8 cellular contexts compared by ENCODE assay signal in genomic region chr4:118424062-118424461, GRCh38.
DNase-seq lines count a peak whose midpoint lies in the region; TF ChIP-seq lines count a peak whose summit lies in the region.
"Not testable (repeated sequence)": the region's sequence is repeated elsewhere in the genome, so short reads cannot be mapped to it uniquely, and the experiment has no call there.

No MANE protein-coding gene starts in this region.

- H3K4me3 ChIP-seq in Caco-2 (ENCODE audit: low read depth, low read length); Karpas-422 (ENCODE audit: low read length); OCI-LY1 (ENCODE audit: low read depth, low read length, poor library complexity, severe bottlenecking): not testable (repeated sequence)

- CTCF ChIA-PET in Caco-2 (lab: Charles Lee), result interaction anchor here (0.6 kb wide), 2 partner anchors 10 to 261 kb away, joined by 3 to 5 read pairs; partner anchors contain the start of gene METTL14
- CTCF ChIA-PET in activated CD4-positive, alpha-beta T cell treated with anti-CD3 and anti-CD28 coated beads, Interleukin-2, amount 10 ng/mL, durations not matched to agents 7 days and 5 days (lab: Charles Lee), result interaction anchor here (0.7 kb wide), 1 partner anchor 8 kb away, joined by 3 read pairs; no protein-coding TSS in a partner anchor

- not testable (repeated sequence) for H3K9me2 ChIP-seq in Karpas-422 (replicated peaks; ENCODE audit: insufficient read depth, low read length); OCI-LY1 (ENCODE audit: low read depth, low read length)

- H3K9ac ChIP-seq in Karpas-422 (ENCODE audit: low read length); OCI-LY1 (ENCODE audit: low read length): not testable (repeated sequence)

- DNase-seq in Caco-2, result peak; percentile 47 to 48
- peak; percentile 70 for DNase-seq in Karpas-422
- peak; percentile 59 for DNase-seq in activated CD4-positive, alpha-beta T cell treated with anti-CD3 and anti-CD28 coated beads, Interleukin-2, amount 10 ng/mL, durations not matched to agents 7 days and 5 days
- peak; percentile 73 for DNase-seq in astrocyte of the hippocampus (ENCODE audit: low read depth, low spot score)
- peak; percentile 79 for DNase-seq in glutamatergic neuron
- DNase-seq in stimulated activated CD8-positive, alpha-beta memory T cell treated with anti-CD3 and anti-CD28 coated beads, Interleukin-2, amount 100 ng/mL, for 48 hours (ENCODE audit: low read depth in 2 of 2), result peak; percentile 23 to 30

- not testable (repeated sequence) for H3K27me3 ChIP-seq in Caco-2 (replicated peaks; ENCODE audit: control insufficient read depth, insufficient read depth, low read length); Karpas-422 (ENCODE audit: low read length); OCI-LY1 (ENCODE audit: insufficient read depth, low read length)

- not testable (repeated sequence) for H3K36me3 Mint-ChIP-seq in Caco-2 (ENCODE audit: insufficient read depth, unreplicated experiment); activated CD4-positive, alpha-beta T cell treated with anti-CD3 and anti-CD28 coated beads, Interleukin-2, amount 10 ng/mL, durations not matched to agents 7 days and 5 days (ENCODE audit: low read depth); glutamatergic neuron (ENCODE audit: unreplicated experiment); nephron (ENCODE audit: low read depth)

- BruUV-seq in Caco-2 (replicated peaks; lab: Mats Ljungman, UMichigan), result not testable (repeated sequence)

- intact Hi-C loops in Caco-2 (cut with micrococcal nuclease; ENCODE audit: unreplicated experiment), result not testable (repeated sequence)

- POLR2A ChIA-PET in Caco-2 (lab: Charles Lee); activated CD4-positive, alpha-beta T cell treated with anti-CD3 and anti-CD28 coated beads, Interleukin-2, amount 10 ng/mL, durations not matched to agents 7 days and 5 days (lab: Charles Lee): not testable (repeated sequence)

- not testable (repeated sequence) for H3K27ac Mint-ChIP-seq in Caco-2 (ENCODE audit: unreplicated experiment); glutamatergic neuron (ENCODE audit: unreplicated experiment)
- H3K27ac Mint-ChIP-seq in activated CD4-positive, alpha-beta T cell treated with anti-CD3 and anti-CD28 coated beads, Interleukin-2, amount 10 ng/mL, durations not matched to agents 7 days and 5 days, result peak overlapping the region; percentile 46
- H3K27ac Mint-ChIP-seq in nephron, result peak overlapping the region in 2 of 3 experiments; percentile 16 to 61

- not testable (repeated sequence) for H3K27ac ChIP-seq in Karpas-422 (ENCODE audit: low read length); OCI-LY1 (ENCODE audit: low read depth, low read length, poor library complexity, severe bottlenecking)

- not testable (repeated sequence) for H4K20me1 ChIP-seq in Karpas-422 (ENCODE audit: insufficient read depth, low read depth, low read length); OCI-LY1 (ENCODE audit: insufficient read depth, low read length)

- H3K79me2 ChIP-seq in Karpas-422 (ENCODE audit: low read length); OCI-LY1 (ENCODE audit: insufficient read depth, low read length): not testable (repeated sequence)

- H3K4me3 Mint-ChIP-seq in Caco-2 (ENCODE audit: unreplicated experiment); activated CD4-positive, alpha-beta T cell treated with anti-CD3 and anti-CD28 coated beads, Interleukin-2, amount 10 ng/mL, durations not matched to agents 7 days and 5 days; glutamatergic neuron (ENCODE audit: unreplicated experiment); nephron: not testable (repeated sequence)

- peak; percentile 27 to 28 for TF ChIP-seq CTCF in Caco-2 (IDR thresholded peaks at IDR 0.05; ENCODE audit: insufficient read depth in 1 of 2, low read depth in 1 of 2, low read length in 1 of 2, severe bottlenecking in 1 of 2, unreplicated experiment in 1 of 2)
- peak; percentile 26 for TF ChIP-seq CTCF in OCI-LY1 (IDR thresholded peaks at IDR 0.05; ENCODE audit: low read length)
- TF ChIP-seq CTCF in glutamatergic neuron (IDR thresholded peaks at IDR 0.05; ENCODE audit: partially characterized antibody, unreplicated experiment), result peak; percentile 31
- peak; percentile 43 to 49 (median 43) for TF ChIP-seq CTCF in nephron (IDR thresholded peaks at IDR 0.05; ENCODE audit: unreplicated experiment in 3 of 3)

- H3K9me3 Mint-ChIP-seq in Caco-2 (ENCODE audit: unreplicated experiment); activated CD4-positive, alpha-beta T cell treated with anti-CD3 and anti-CD28 coated beads, Interleukin-2, amount 10 ng/mL, durations not matched to agents 7 days and 5 days; glutamatergic neuron (ENCODE audit: unreplicated experiment); nephron: not testable (repeated sequence)

- not testable (repeated sequence) for H3K36me3 ChIP-seq in Caco-2 (ENCODE audit: control insufficient read depth, insufficient read depth, low read length); Karpas-422 (ENCODE audit: insufficient read depth, low read length); OCI-LY1 (ENCODE audit: insufficient read depth, low read length)

- H3K4me2 ChIP-seq in Karpas-422 (ENCODE audit: low read depth, low read length, poor library complexity, severe bottlenecking); OCI-LY1 (ENCODE audit: low read length): not testable (repeated sequence)

- H3K9me3 ChIP-seq in Caco-2; Karpas-422 (ENCODE audit: low read length); OCI-LY1 (ENCODE audit: low read length): not testable (repeated sequence)

- not testable (repeated sequence) for H3K27me3 Mint-ChIP-seq in Caco-2 (ENCODE audit: insufficient read depth, unreplicated experiment); activated CD4-positive, alpha-beta T cell treated with anti-CD3 and anti-CD28 coated beads, Interleukin-2, amount 10 ng/mL, durations not matched to agents 7 days and 5 days; glutamatergic neuron (ENCODE audit: unreplicated experiment); nephron (ENCODE audit: low read depth)

- not testable (repeated sequence) for H3K4me1 Mint-ChIP-seq in Caco-2 (ENCODE audit: low read depth, unreplicated experiment); activated CD4-positive, alpha-beta T cell treated with anti-CD3 and anti-CD28 coated beads, Interleukin-2, amount 10 ng/mL, durations not matched to agents 7 days and 5 days; glutamatergic neuron (ENCODE audit: low read depth, unreplicated experiment)
- peaks cover 12% of the 10 kb centered on the region for H3K4me1 Mint-ChIP-seq in nephron

- not testable (repeated sequence) for H3F3A ChIP-seq in OCI-LY1 (ENCODE audit: insufficient read depth, low read length)

- not testable (repeated sequence) for H2AFZ ChIP-seq in Karpas-422 (ENCODE audit: low read length); OCI-LY1 (ENCODE audit: low read length)

- H3K4me1 ChIP-seq in Caco-2; Karpas-422 (ENCODE audit: low read length); OCI-LY1 (ENCODE audit: insufficient read depth, low read length, severe bottlenecking): not testable (repeated sequence)

Comparison
In these comparisons a context has a peak if more than half of its experiments do, and no peak if none do; other contexts are left out.
1. DNase-seq: peak in every context shown above with its lines; median percentile 79 in glutamatergic neuron; 73 in astrocyte of the hippocampus; 70 in Karpas-422; 59 in activated CD4-positive, alpha-beta T cell treated with anti-CD3 and anti-CD28 coated beads, Interleukin-2, amount 10 ng/mL, durations not matched to agents 7 days and 5 days; 48 in Caco-2; 26 in stimulated activated CD8-positive, alpha-beta memory T cell treated with anti-CD3 and anti-CD28 coated beads, Interleukin-2, amount 100 ng/mL, for 48 hours.